ENCODE assay signal across 13 cellular contexts in the genomic region with DNA sequence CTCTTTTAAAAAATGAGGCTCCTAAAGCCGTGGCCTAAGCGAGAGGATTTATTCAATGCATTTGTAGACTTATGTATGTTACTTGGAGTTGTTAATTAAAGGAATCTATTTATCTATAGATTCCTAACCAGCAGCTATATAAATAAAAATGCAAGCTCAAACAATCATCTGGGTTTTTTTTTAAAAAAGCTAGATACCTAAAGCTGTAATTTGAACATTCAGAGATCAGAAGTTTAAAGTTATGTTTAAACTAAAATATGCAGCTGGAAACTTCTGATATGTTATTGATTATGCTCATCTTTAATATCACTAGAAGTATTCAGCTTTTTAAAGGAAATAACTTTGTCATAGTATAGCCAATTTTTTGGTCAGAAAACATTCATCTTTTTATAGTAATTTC. TPM values are rescaled to one million over a fixed set of nuclear protein-coding genes. Genes with fewer than 3 reads are reported as not detected.
A peak's percentile ranks its signal among the peaks of the same experiment; 100 is the strongest.
DNase-seq lines count a peak whose midpoint lies in the region; ATAC-seq, FAIRE-seq and TF ChIP-seq lines count a peak whose summit lies in the region.
"Had no signal": no experiment of that assay in that cellular context is flagged by ENCODE, and none has a peak within 500 bp of the region (broad histone marks: within the 10 kb centered on the region; RNA-seq: fewer than 3 reads in every experiment).

No MANE protein-coding gene starts in this region.

- H3K14ac ChIP-seq in H1 (ENCODE audit: insufficient read length): no peak overlapping the region

- H2BK12ac ChIP-seq in H1 (ENCODE audit: low read depth, low read length): no peak overlapping the region

- CTCF ChIA-PET in H1 (lab: Charles Lee; ENCODE audit: partially characterized antibody): interaction anchor here (1.0 to 10.4 kb wide), 4 partner anchors 9 to 141 kb away, joined by 5 to 161 read pairs (median 27); no protein-coding TSS in a partner anchor

- no peak for FAIRE-seq in H1 (lab: Jason Lieb, UNC)
- FAIRE-seq: GM18507, TTC549 had no signal

- H3K4ac ChIP-seq in H1 (replicated peaks; ENCODE audit: insufficient read length, low read depth, low read length): no peak overlapping the region

- H3K9me3 ChIP-seq in cardiac muscle cell (ENCODE audit: low read depth) (no peaks in the 10 kb centered on the region), H1 (ENCODE audit: insufficient read depth in 2 of 2, low read depth in 1 of 2, low read length in 1 of 2) (no peaks in the 10 kb centered on the region)

- DNase-seq in cardiac muscle cell (ENCODE audit: low read depth in 1 of 2, low spot score in 1 of 2) (no peak), left ventricle myocardium superior (no peak), H1 (ENCODE audit: low read depth in 1 of 2, low spot score in 2 of 2) (no peak), naive B cell (no peak), GM03348 (ENCODE audit: low spot score) (no peak), NCI-H1930 (lab: John Stamatoyannopoulos, UW) (no peak)
- no peak for DNase-seq in activated CD4-positive, alpha-beta T cell treated with anti-CD3 and anti-CD28 coated beads for 48 hours
- DNase-seq: cerebellar nuclear complex, NCI-H2081 treated with DMSO at 0.1 percent for 48 hours had no signal

- H2AFZ ChIP-seq in H1 (ENCODE audit: low read length): no peak overlapping the region

- H3K27ac Mint-ChIP-seq in naive B cell: no peak overlapping the region

- peak overlapping the region; percentile 75 to 94; a peak in 3 of 4 replicates for H3K4me2 ChIP-seq in H1 (ENCODE audit: insufficient read depth in 1 of 2, low read depth in 2 of 2, low read length in 2 of 2)

- POLR2A ChIA-PET in H1 (lab: Charles Lee; ENCODE audit: partially characterized antibody): interaction anchor here (2.3 kb wide), 1 partner anchor 140 kb away, joined by 8 read pairs; no protein-coding TSS in a partner anchor

- TF ChIP-seq CTCF in cardiac muscle cell (IDR thresholded peaks at IDR 0.05; ENCODE audit: low read depth, low read length) (no peak), H1 (IDR thresholded peaks at IDR 0.05; ENCODE audit: control extremely low read depth in 1 of 3, insufficient read depth in 1 of 3, low read depth in 1 of 3, low read length in 3 of 3) (no peak)

- peaks cover 21% of the 10 kb centered on the region for H3K36me3 ChIP-seq in cardiac muscle cell
- H3K36me3 ChIP-seq in H1 (ENCODE audit: control insufficient read depth in 2 of 4, insufficient read depth in 4 of 4, low read length in 3 of 4): no peaks in the 10 kb centered on the region
- no peaks in the 10 kb centered on the region for H3K36me3 ChIP-seq in urinary bladder (ENCODE audit: insufficient read depth)
- H3K36me3 ChIP-seq: BLaER1 treated with 17β-estradiol and CSF1 and Interleukin-3, amounts not matched to agents 10 nM and 100 nM had no signal

- H3K18ac ChIP-seq in H1 (ENCODE audit: extremely low read depth, low read length): no peak overlapping the region

- H3K4me3 ChIP-seq in cardiac muscle cell (peak overlapping the region; percentile 94), H1 (ENCODE audit: extremely low read depth in 1 of 4, insufficient read depth in 2 of 4, low read depth in 3 of 4, low read length in 4 of 4) (peak overlapping the region in 1 of 4 experiments; percentile 67; a peak in 2 of 8 replicates), urinary bladder (ENCODE audit: low read depth, low read length) (peak overlapping the region; percentile 62)

- H2AK5ac ChIP-seq in H1 (ENCODE audit: low read depth, low read length): no peak overlapping the region

- intact Hi-C loops in left ventricle myocardium superior (cut with micrococcal nuclease): loop anchor here (5.0 to 10.0 kb wide), 2 partner anchors 136 to 1409 kb away; no protein-coding TSS in a partner anchor

- no peak overlapping the region for H4K5ac ChIP-seq in H1 (ENCODE audit: insufficient read length, low read depth, low read length)

- H4K20me1 ChIP-seq in H1 (replicated peaks in 1 of 2; ENCODE audit: control insufficient read depth in 1 of 2, insufficient read depth in 2 of 2, low read length in 2 of 2): peaks cover 2 to 11% of the 10 kb centered on the region in 2 experiments

- H4K91ac ChIP-seq in H1 (replicated peaks; ENCODE audit: insufficient read length, low read length): no peak overlapping the region

- H3K79me2 ChIP-seq in H1 (ENCODE audit: control insufficient read depth in 1 of 2, insufficient read depth in 2 of 2, low read length in 2 of 2): no peaks in the 10 kb centered on the region

- no peak for ATAC-seq in left ventricle myocardium superior
- no peak for ATAC-seq in naive B cell (ENCODE audit: low read depth in 2 of 2)

- H3K4me1 ChIP-seq in cardiac muscle cell (ENCODE audit: low read depth) (peaks cover 4% of the 10 kb centered on the region), H1 (replicated peaks in 1 of 4; ENCODE audit: control insufficient read depth in 3 of 4, insufficient read depth in 4 of 4, low read length in 3 of 4) (peaks cover 11 to 39% (median 15%) of the 10 kb centered on the region in 4 experiments), urinary bladder (ENCODE audit: insufficient read depth) (no peaks in the 10 kb centered on the region)

- no peak overlapping the region for H2BK5ac ChIP-seq in H1 (ENCODE audit: low read depth, low read length)

- no peak overlapping the region for H3K56ac ChIP-seq in H1 (replicated peaks; ENCODE audit: insufficient read length, low read depth, low read length)

- peaks cover 0 to 8% of the 10 kb centered on the region in 2 donors for H3K36me3 Mint-ChIP-seq in naive B cell

- peak overlapping the region in 7 of 8 donors; percentile 77 to 91 (median 86) for H3K4me3 Mint-ChIP-seq in naive B cell

- TF ChIP-seq RAD21 in H1 (IDR thresholded peaks at IDR 0.05 in 1 of 2, conservative IDR thresholded peaks at IDR 0.05 in 1 of 2; ENCODE audit: low read depth in 2 of 2, low read length in 2 of 2): no peak

- WGBS in H1 (ENCODE audit: extremely low coverage in 1 of 2, insufficient coverage in 1 of 2, insufficient read length in 1 of 2, insufficient replicate concordance in 2 of 2, low coverage in 1 of 2, low lambda C conversion rate in 2 of 2, missing lambda C conversion rate in 1 of 2), 2 experiments: 12% methylated on average over 2 of the region's 2 CpGs; no CpG with 5 or more reads in 1 of the 2 experiments
- WGBS in urinary bladder: 5% methylated on average over 2 of the region's 2 CpGs

- H3K79me1 ChIP-seq in H1 (ENCODE audit: low read depth, low read length): no peaks in the 10 kb centered on the region

- H3K27me3 ChIP-seq in cardiac muscle cell: no peaks in the 10 kb centered on the region
- peaks cover 61 to 100% (median 90%) of the 10 kb centered on the region in 4 experiments for H3K27me3 ChIP-seq in H1 (replicated peaks in 1 of 4; ENCODE audit: control insufficient read depth in 3 of 4, extremely low read depth in 1 of 4, insufficient read depth in 3 of 4, low read length in 3 of 4)

- H3K27me3 Mint-ChIP-seq in naive B cell: peaks cover 81 to 86% (median 82%) of the 10 kb centered on the region in 3 donors

- no peak overlapping the region for H3K23ac ChIP-seq in H1 (ENCODE audit: insufficient read length)

- H3K27ac ChIP-seq in cardiac muscle cell (peak overlapping the region; percentile 99), H1 (ENCODE audit: low read depth, low read length) (no peak overlapping the region), urinary bladder (ENCODE audit: low read depth) (no peak overlapping the region)
- H3K27ac ChIP-seq: BLaER1 treated with 17β-estradiol and CSF1 and Interleukin-3, amounts not matched to agents 10 nM and 100 nM had no signal

- no peak for TF ChIP-seq EP300 in H1 (IDR thresholded peaks at IDR 0.05; ENCODE audit: borderline replicate concordance in 1 of 2, low read depth in 2 of 2, low read length in 2 of 2)

- H2BK15ac ChIP-seq in H1 (ENCODE audit: low read length): no peak overlapping the region

- peaks cover 38 to 70% (median 54%) of the 10 kb centered on the region in 3 donors for H3K4me1 Mint-ChIP-seq in naive B cell

- H2BK120ac ChIP-seq in H1 (replicated peaks; ENCODE audit: low read depth, low read length): no peak overlapping the region

- H3K9ac ChIP-seq in H1 (replicated peaks in 1 of 4; ENCODE audit: extremely low read depth in 1 of 4, low read depth in 3 of 4, low read length in 3 of 4): no peak overlapping the region
- H3K9ac ChIP-seq: BLaER1 treated with 17β-estradiol and CSF1 and Interleukin-3, amounts not matched to agents 10 nM and 100 nM had no signal

- H4K8ac ChIP-seq in H1 (ENCODE audit: extremely low read depth, insufficient read depth, low read length): no peak overlapping the region

- H3K23me2 ChIP-seq in H1 (ENCODE audit: low read depth, low read length): peaks cover 18% of the 10 kb centered on the region

- H2BK20ac ChIP-seq in H1 (ENCODE audit: low read length): no peak overlapping the region

- peaks cover 0 to 3% (median 0%) of the 10 kb centered on the region in 7 donors for H3K9me3 Mint-ChIP-seq in naive B cell

- TF ChIP-seq POLR2A in H1 (IDR thresholded peaks at IDR 0.05; ENCODE audit: control extremely low read depth in 1 of 2, low read depth in 2 of 2, low read length in 2 of 2): no peak

TF ChIP-seq in H1, 55 proteins besides CTCF, POLR2A, EP300 and RAD21:
- no peak for TF ChIP-seq RNF2 (IDR thresholded peaks at IDR 0.05; ENCODE audit: borderline replicate concordance, low read depth, low read length, missing control alignments, poor library complexity, severe bottlenecking)
- no peak for TF ChIP-seq ASH2L (IDR thresholded peaks at IDR 0.05; ENCODE audit: low read length)
- no peak for TF ChIP-seq FOSL1 (IDR thresholded peaks at IDR 0.05; ENCODE audit: insufficient read depth, low read depth, low read length)
- TF ChIP-seq BRCA1 (IDR thresholded peaks at IDR 0.05; ENCODE audit: low read depth, low read length): no peak
- no peak for TF ChIP-seq BCL11A (IDR thresholded peaks at IDR 0.05; ENCODE audit: low read depth in 2 of 2, low read length in 2 of 2)
- no peak for TF ChIP-seq KDM5A (IDR thresholded peaks at IDR 0.05; ENCODE audit: low read length)
- no peak for TF ChIP-seq BACH1 (IDR thresholded peaks at IDR 0.05; ENCODE audit: low read length)
- TF ChIP-seq JUND (IDR thresholded peaks at IDR 0.05; ENCODE audit: low read length): no peak

RNA-seq across cellular contexts. Expression of gene MEIS1, which starts 1.0 kb away (rescaled TPM):
- 92.6 and 115 TPM in 2 replicates for total RNA-seq in cardiac muscle cell
- 121 and 149 TPM in 2 replicates for polyA plus RNA-seq in cardiac muscle cell
- 40.8 TPM for total RNA-seq in left ventricle myocardium superior
- total RNA-seq in H1 (2021; fragmentation: NEBNext Ultra II Directional; extraction: Animal tissue kit (Norgen Biotek cat#: 25700)): 0.63 and 1.2 TPM in 2 replicates
- polyA plus RNA-seq in H1 (2011; rRNA removed): 0.17 and 0.30 TPM in 2 replicates
- polyA plus RNA-seq in H1 (2011; cell fraction: cytosol; rRNA removed): 0.14 TPM
- polyA plus RNA-seq in H1 (2011; cell fraction: nucleus; rRNA removed): 0.54 TPM
- polyA plus RNA-seq in H1 (2012, experiment 1 of 2): 0.17 to 0.47 TPM (median 0.33 TPM) in 4 replicates
- polyA plus RNA-seq in H1 (2012, experiment 2 of 2): not detected
- 0.16 TPM for polyA plus RNA-seq in H1 (2013, experiment 1 of 2)
- 0.09 TPM for polyA plus RNA-seq in H1 (2013, experiment 2 of 2)
- polyA minus RNA-seq in H1 (2011; rRNA and poly(A)+ RNA removed): 0.24 and 1.2 TPM in 2 replicates
- polyA minus RNA-seq in H1 (2011; cell fraction: cytosol; rRNA and poly(A)+ RNA removed): not detected
- polyA minus RNA-seq in H1 (2011; cell fraction: nucleus; rRNA and poly(A)+ RNA removed): 1.5 TPM
- polyA plus RNA-seq in naive B cell (ENCODE audit: low read depth in 6 of 6): 1 to 10 TPM in 1 of 6 donors, under 1 TPM in 2, not detected in 3; 0.56 to 1.9 (median 0.90) TPM
- total RNA-seq in urinary bladder: 213 TPM
- polyA plus RNA-seq in urinary bladder: 46.5 TPM

Comparison
In these comparisons a context has a peak if more than half of its experiments do, and no peak if none do; other contexts are left out.
1. RNA of gene MEIS1, which starts 1.0 kb away (total RNA-seq): 213 TPM in urinary bladder (single experiment), 92.6 to 115 TPM in cardiac muscle cell and 40.8 TPM in left ventricle myocardium superior (single experiment); 0.63 to 1.2 TPM in H1; every median in the first group is over 10 times any median in the second.